In the genomic region with DNA sequence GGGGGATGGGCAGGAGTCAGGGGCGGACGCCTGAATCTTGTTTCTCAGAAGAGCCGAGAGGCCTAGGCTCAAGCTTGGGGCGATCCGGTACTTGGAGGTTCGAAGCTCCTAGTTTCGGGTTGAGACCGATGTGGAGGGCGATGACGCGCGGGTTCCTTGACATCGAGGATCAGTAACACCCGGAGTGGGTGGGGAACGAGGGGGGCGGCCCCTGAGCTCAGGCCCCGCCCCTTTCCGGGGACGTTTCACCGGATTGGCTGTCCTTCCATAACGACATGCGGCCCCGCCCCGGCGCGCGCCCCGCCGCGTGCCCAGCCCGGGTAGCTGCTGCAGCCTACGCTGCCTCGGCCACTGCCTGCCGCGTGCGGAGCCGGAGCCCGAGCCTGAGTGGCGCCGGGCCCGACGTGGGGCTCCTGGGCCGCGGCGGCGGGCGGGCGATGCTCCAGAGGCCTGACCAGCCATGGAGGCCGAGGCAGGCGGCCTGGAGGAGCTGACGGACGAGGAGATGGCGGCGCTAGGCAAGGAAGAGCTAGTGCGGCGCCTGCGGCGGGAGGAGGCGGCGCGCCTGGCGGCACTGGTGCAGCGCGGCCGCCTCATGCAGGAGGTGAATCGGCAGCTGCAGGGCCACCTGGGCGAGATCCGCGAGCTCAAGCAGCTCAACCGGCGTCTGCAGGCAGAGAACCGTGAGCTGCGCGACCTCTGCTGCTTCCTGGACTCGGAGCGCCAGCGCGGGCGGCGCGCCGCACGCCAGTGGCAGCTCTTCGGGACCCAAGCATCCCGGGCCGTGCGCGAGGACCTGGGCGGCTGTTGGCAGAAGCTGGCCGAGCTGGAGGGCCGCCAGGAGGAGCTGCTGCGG, we compare ENCODE assay signal across 8 cellular contexts. TPM values are rescaled to one million over a fixed set of nuclear protein-coding genes. Genes with fewer than 3 reads are reported as not detected.
DNase-seq lines count a peak whose midpoint lies in the region; ATAC-seq and TF ChIP-seq lines count a peak whose summit lies in the region.

A gene (plus strand): TSS at position 350 of the 856 bp plus-strand sequence. CDS start 111 bp downstream, at position 461.

- H3K4me3 Mint-ChIP-seq in T-cell = peak within 1 kb of the TSS; percentile 85 to 94 (median 92)

- peaks cover 41% of the 10 kb centered on the region for H3K36me3 ChIP-seq in adipocyte (ENCODE audit: control insufficient read depth, insufficient read depth, low read length, severe bottlenecking)
- no peaks in the 10 kb centered on the region for H3K36me3 ChIP-seq in cardiac muscle cell
- H3K36me3 ChIP-seq in tibial nerve = peaks cover 0 to 19% (median 0%) of the 10 kb centered on the region in 3 donors

- H3K4me1 Mint-ChIP-seq in T-cell = peaks cover 66 to 72% (median 69%) of the 10 kb centered on the region in 3 donors

- TF ChIP-seq EP300 in tibial nerve (IDR thresholded peaks at IDR 0.05) = peak; percentile 64 to 96

- H3K36me3 Mint-ChIP-seq in T-cell = no peaks in the 10 kb centered on the region

- TF ChIP-seq CTCF in GM12874 (IDR thresholded peaks at IDR 0.05; ENCODE audit: insufficient read depth, low read depth, low read length) = 0 out of 2 replicates have a peak, but pooled peaks have one; percentile 4
- peak; percentile 3 for TF ChIP-seq CTCF in cardiac muscle cell (IDR thresholded peaks at IDR 0.05; ENCODE audit: low read depth, low read length)
- TF ChIP-seq CTCF in tibial nerve (IDR thresholded peaks at IDR 0.05) = peak in 2 of 5 experiments; percentile 55 to 72

- H3K4me1 ChIP-seq in adipocyte (ENCODE audit: control insufficient read depth, insufficient read depth, low read length) (peaks cover 59% of the 10 kb centered on the region), cardiac muscle cell (ENCODE audit: low read depth) (peaks cover 23% of the 10 kb centered on the region), tibial nerve (peaks cover 0 to 70% (median 44%) of the 10 kb centered on the region in 4 donors)

- WGBS in tibial nerve, 2 donors = 0% methylated on average over 36 to 48 of the region's 92 CpGs

- peak within 1 kb of the TSS; percentile 86 for H3K4me3 ChIP-seq in adipocyte (ENCODE audit: low read length)
- peak within 1 kb of the TSS; percentile 57 for H3K4me3 ChIP-seq in cardiac muscle cell
- peak within 1 kb of the TSS; percentile 80 to 93 (median 91) for H3K4me3 ChIP-seq in tibial nerve

- ATAC-seq in HG02798 (IDR thresholded peaks at IDR 0.05; ENCODE audit: poor library complexity, unreplicated experiment) (peak; percentile 68), T-cell (replicated peaks in 1 of 4) (peak; percentile 74 to 80 (median 74))

- peak within 1 kb of the TSS; percentile 76 for H3K27ac ChIP-seq in cardiac muscle cell
- peak within 1 kb of the TSS; percentile 92 to 99 (median 95) for H3K27ac ChIP-seq in tibial nerve

- no peaks in the 10 kb centered on the region for H3K27me3 ChIP-seq in adipocyte (replicated peaks; ENCODE audit: control insufficient read depth, insufficient read depth, low read length)
- peaks cover 2% of the 10 kb centered on the region for H3K27me3 ChIP-seq in cardiac muscle cell
- H3K27me3 ChIP-seq in tibial nerve = no peaks in the 10 kb centered on the region

- DNase-seq in NCI-H146 treated with DMSO at 0.1 percent for 48 hours (lab: John Stamatoyannopoulos, UW; ENCODE audit: unreplicated experiment) = peak; percentile 82
- DNase-seq in T-cell = peak; percentile 92 to 99 (median 97)
- DNase-seq in adipocyte (ENCODE audit: low read depth) = peak; percentile 99
- peak; percentile 97 to 98 for DNase-seq in cardiac muscle cell (ENCODE audit: low read depth in 1 of 2, low spot score in 1 of 2)
- DNase-seq in pons (ENCODE audit: low spot score) = peak; percentile 98
- peak; percentile 98 to 99 for DNase-seq in tibial nerve (ENCODE audit: low spot score in 2 of 2)

- H3K27ac Mint-ChIP-seq in T-cell = peak within 1 kb of the TSS; percentile 93 to 99

- peak within 1 kb of the TSS; percentile 99 for H3K9ac ChIP-seq in adipocyte (ENCODE audit: low read length)

- H3K9me3 ChIP-seq in adipocyte (ENCODE audit: control insufficient read depth, low read length) = no peaks in the 10 kb centered on the region
- H3K9me3 ChIP-seq in cardiac muscle cell (ENCODE audit: low read depth) = no peaks in the 10 kb centered on the region
- no peaks in the 10 kb centered on the region for H3K9me3 ChIP-seq in tibial nerve

- CTCF ChIA-PET in T-cell (lab: Charles Lee) = interaction anchor here (0.5 to 9.7 kb wide), 16 partner anchors 7 to 275 kb away, joined by 3 to 167 read pairs (median 4); a partner anchor contains a TSS

- peak; percentile 87 to 98 for TF ChIP-seq POLR2A in tibial nerve (IDR thresholded peaks at IDR 0.05)

- POLR2A ChIA-PET in T-cell (lab: Charles Lee) = interaction anchor here (0.5 to 3.7 kb wide), 16 partner anchors 8 to 276 kb away, joined by 3 to 20 read pairs (median 4); a partner anchor contains a TSS

- H3K9me3 Mint-ChIP-seq in T-cell = no peaks in the 10 kb centered on the region

- no peaks in the 10 kb centered on the region for H3K27me3 Mint-ChIP-seq in T-cell

RNA-seq across cellular contexts. Expression of the gene that starts here (rescaled TPM):
- total RNA-seq in T-cell (10 to 100 TPM; 20.3 to 39.0 (median 37.4) TPM), cardiac muscle cell (67.3 and 80.2 TPM in 2 replicates), tibial nerve (100 to 1,000 TPM in 2 of 4 donors, 10 to 100 TPM in 2; 73.0 to 108 (median 89.4) TPM)
- 83.4 and 96.5 TPM in 2 replicates for polyA plus RNA-seq in cardiac muscle cell

Comparison
In these comparisons a context has a peak if more than half of its experiments do, and no peak if none do; other contexts are left out.
1. Peak in every context shown above with its lines: DNase-seq, ATAC-seq, H3K4me3 ChIP-seq and H3K27ac ChIP-seq.